Comparison of ENCODE assay signal across 8 cellular contexts in genomic region chrX:102216497-102216896, GRCh38. TPM values are rescaled to one million over a fixed set of nuclear protein-coding genes. Genes with fewer than 3 reads are reported as not detected.
"Had no signal": no experiment of that assay in that cellular context is flagged by ENCODE, and none has a peak within 500 bp of the region (broad histone marks: within the 10 kb centered on the region; RNA-seq: fewer than 3 reads in every experiment).

No MANE protein-coding gene starts in this region.

RNA-seq across cellular contexts. Expression of gene TCP11X1, which starts 1.4 kb away (rescaled TPM):
- total RNA-seq: LHCN-M2, MCF 10A, NCI-H460, PC-9, Right ventricle myocardium inferior, RPMI7951, SJCRH30, SK-MEL-5 had no signal

RNA-seq across cellular contexts. Expression of gene NXF2, which starts 30.5 kb away (rescaled TPM):
- total RNA-seq: LHCN-M2, MCF 10A, NCI-H460, PC-9, Right ventricle myocardium inferior, RPMI7951, SJCRH30, SK-MEL-5 had no signal
